ENCODE assay signal across 14 cellular contexts in genomic region chr5:125798311-125798710, GRCh38.
DNase-seq lines count a peak whose midpoint lies in the region; ATAC-seq and TF ChIP-seq lines count a peak whose summit lies in the region.
"Had no signal": no experiment of that assay in that cellular context is flagged by ENCODE, and none has a peak within 500 bp of the region (broad histone marks: within the 10 kb centered on the region; RNA-seq: fewer than 3 reads in every experiment).

No MANE protein-coding gene starts in this region.

- H2BK12ac ChIP-seq in H9 (ENCODE audit: insufficient read length, low read depth, low read length), result no peak overlapping the region

- no peak overlapping the region for H3K4me3 ChIP-seq in mammary epithelial cell (replicated peaks in 1 of 3; ENCODE audit: insufficient read depth in 1 of 3, low read depth in 2 of 3, low read length in 3 of 3)

- dilution Hi-C loops in mammary epithelial cell (cut with HindIII; ENCODE audit: low sequenced_read_pairs), result no loop called here

- no peak overlapping the region for H2BK15ac ChIP-seq in H9 (ENCODE audit: low read depth, low read length)

- no TSS peak for BruUV-seq in mammary epithelial cell (replicated peaks; lab: Mats Ljungman, UMichigan)

- no peak overlapping the region for H2BK120ac ChIP-seq in H9 (ENCODE audit: low read depth, low read length, poor library complexity, severe bottlenecking)

- H3K4me2 ChIP-seq in mammary epithelial cell (ENCODE audit: insufficient read depth, low read depth, low read length), result no peak overlapping the region
- H3K4me2 ChIP-seq in H9 (ENCODE audit: insufficient read depth, insufficient read length, low read length), result no peak overlapping the region

- H3K4me1 ChIP-seq in mammary epithelial cell (ENCODE audit: insufficient read depth, low read length), result no peaks in the 10 kb centered on the region
- H3K4me1 ChIP-seq in H9 (ENCODE audit: insufficient read depth, low read length), result peaks cover 2% of the 10 kb centered on the region; the same call in 1 of the 2 replicates

- TF ChIP-seq CTCF in mammary epithelial cell (conservative IDR thresholded peaks at IDR 0.05 in 1 of 2, IDR thresholded peaks at IDR 0.05 in 1 of 2; ENCODE audit: extremely low read depth in 1 of 2, insufficient read depth in 1 of 2, low read depth in 1 of 2, low read length in 2 of 2), result no peak
- TF ChIP-seq CTCF in H9 (conservative IDR thresholded peaks at IDR 0.05), result no peak

- H2BK5ac ChIP-seq in H9 (ENCODE audit: insufficient read length, low read length), result no peak overlapping the region

- peaks cover 0 to 2% (median 0%) of the 10 kb centered on the region in 3 experiments; a peak in 2 of 7 replicates for H3K36me3 Mint-ChIP-seq in H9 (ENCODE audit: insufficient read depth in 1 of 3, low read depth in 3 of 3)

- CTCF ChIA-PET in mammary epithelial cell (lab: Charles Lee; ENCODE audit: low non-redundant PET), result no interaction called here

- H2AFZ ChIP-seq in mammary epithelial cell (ENCODE audit: low read depth, low read length) (no peak overlapping the region), H9 (ENCODE audit: low read length) (no peak overlapping the region)

- in situ Hi-C loops in mammary epithelial cell (cut with MboI; ENCODE audit: low sequenced_read_pairs in 2 of 2), result no loop called here

- peaks cover 6 to 9% of the 10 kb centered on the region in 2 experiments for H3K4me1 Mint-ChIP-seq in H9
- H3K4me1 Mint-ChIP-seq: stimulated activated naive CD8-positive, alpha-beta T cell treated with anti-CD3 and anti-CD28 coated beads, Interleukin-15, amount 100 ng/mL, for 72 hours had no signal

- H2BK20ac ChIP-seq in H9 (ENCODE audit: low read depth, low read length, poor library complexity, severe bottlenecking), result no peak overlapping the region

- peaks cover 2 to 3% of the 10 kb centered on the region in 2 experiments; a peak in 2 of 5 replicates for H3K9me3 Mint-ChIP-seq in H9

- no peaks in the 10 kb centered on the region for H3K27me3 Mint-ChIP-seq in H9 (ENCODE audit: low read depth)
- H3K27me3 Mint-ChIP-seq: stimulated activated naive CD8-positive, alpha-beta T cell treated with anti-CD3 and anti-CD28 coated beads, Interleukin-15, amount 100 ng/mL, for 72 hours had no signal

- no peak overlapping the region for H3K9ac ChIP-seq in mammary epithelial cell (ENCODE audit: insufficient read depth, low read length)
- no peak overlapping the region for H3K9ac ChIP-seq in H9 (ENCODE audit: extremely low read depth, insufficient read length, low read length)

- H3K9me3 ChIP-seq in mammary epithelial cell (replicated peaks; ENCODE audit: insufficient read depth, low read length) (no peaks in the 10 kb centered on the region), H9 (ENCODE audit: control insufficient read depth, low read depth, low read length) (no peaks in the 10 kb centered on the region)

- no peak overlapping the region; a peak in 1 of 7 replicates for H3K27ac Mint-ChIP-seq in H9
- H3K27ac Mint-ChIP-seq: activated CD8-positive, alpha-beta T cell treated with anti-CD3 and anti-CD28 coated beads, Interleukin-2, amount 10 ng/mL, durations not matched to agents 7 days and 5 days; stimulated activated naive CD8-positive, alpha-beta T cell treated with anti-CD3 and anti-CD28 coated beads, Interleukin-15, amount 100 ng/mL, for 72 hours had no signal

- no peaks in the 10 kb centered on the region for H3K23me2 ChIP-seq in H9 (ENCODE audit: insufficient read length, low read depth, low read length, poor library complexity, severe bottlenecking)

- no peaks in the 10 kb centered on the region for H3K36me3 ChIP-seq in mammary epithelial cell (ENCODE audit: insufficient read depth, low read length)

- no peak overlapping the region for H3K14ac ChIP-seq in H9 (ENCODE audit: insufficient read depth, low read length)

- H3K27ac ChIP-seq in mammary epithelial cell (ENCODE audit: insufficient read depth, low read depth, low read length) (no peak overlapping the region), H9 (ENCODE audit: insufficient read length, low read depth, low read length) (no peak overlapping the region)

- H4K91ac ChIP-seq in H9 (ENCODE audit: insufficient read length, low read depth, low read length), result no peak overlapping the region

- no peaks in the 10 kb centered on the region for H3K79me1 ChIP-seq in H9 (ENCODE audit: insufficient read depth, low read depth, low read length, poor library complexity, severe bottlenecking)

- H4K8ac ChIP-seq in H9 (replicated peaks; ENCODE audit: insufficient read length, low read depth, low read length), result no peak overlapping the region

- ATAC-seq in HG02678 (IDR thresholded peaks at IDR 0.05; ENCODE audit: unreplicated experiment) (no peak), HG03108 (IDR thresholded peaks at IDR 0.05; ENCODE audit: unreplicated experiment) (no peak), GM21576 (IDR thresholded peaks at IDR 0.05; ENCODE audit: unreplicated experiment) (no peak)
- ATAC-seq: activated CD8-positive, alpha-beta T cell treated with anti-CD3 and anti-CD28 coated beads, Interleukin-2, amount 10 ng/mL, durations not matched to agents 7 days and 5 days; Right ventricle myocardium inferior; stimulated activated naive CD8-positive, alpha-beta T cell treated with anti-CD3 and anti-CD28 coated beads, Interleukin-15, amount 100 ng/mL, for 72 hours had no signal

- H4K20me1 ChIP-seq in mammary epithelial cell (ENCODE audit: insufficient read depth, low read length) (no peaks in the 10 kb centered on the region), H9 (ENCODE audit: control insufficient read depth, insufficient read depth, insufficient read length) (no peaks in the 10 kb centered on the region)

- intact Hi-C loops in mammary epithelial cell (cut with micrococcal nuclease), result no loop called here

- H3T11ph ChIP-seq in H9 (ENCODE audit: low read length), result no peak overlapping the region

- H3K27me3 ChIP-seq in mammary epithelial cell (ENCODE audit: insufficient read depth, low read length) (no peaks in the 10 kb centered on the region), H9 (ENCODE audit: insufficient read depth, low read length) (no peaks in the 10 kb centered on the region)

- H3K79me2 ChIP-seq in mammary epithelial cell (ENCODE audit: insufficient read depth, low read length) (no peaks in the 10 kb centered on the region), H9 (ENCODE audit: insufficient read depth, low read length) (no peaks in the 10 kb centered on the region)

- H3K4ac ChIP-seq in H9 (ENCODE audit: low read depth, low read length), result no peak overlapping the region

- no peak overlapping the region for H4K5ac ChIP-seq in H9 (ENCODE audit: insufficient read length, low read depth, low read length)

- no peak overlapping the region for H3K56ac ChIP-seq in H9 (ENCODE audit: insufficient read length, low read depth, low read length)

- no peak overlapping the region for H2AK5ac ChIP-seq in H9 (ENCODE audit: insufficient read length, low read length)

- DNase-seq in ELR (ENCODE audit: low read depth) (peak; percentile 19), LoVo (ENCODE audit: low spot score) (peak; percentile 49), mammary epithelial cell (peak; percentile 33), lung microvascular endothelial cell (ENCODE audit: low read depth in 2 of 2) (peak; percentile 22 to 53), H9 (no peak)
- DNase-seq: activated CD8-positive, alpha-beta T cell treated with anti-CD3 and anti-CD28 coated beads, Interleukin-2, amount 10 ng/mL, durations not matched to agents 7 days and 5 days; anterior cingulate cortex; head of caudate nucleus; NCI-H2029 treated with DMSO at 0.1 percent for 48 hours; stimulated activated naive CD8-positive, alpha-beta T cell treated with anti-CD3 and anti-CD28 coated beads, Interleukin-15, amount 100 ng/mL, for 72 hours had no signal

- H3K18ac ChIP-seq in H9 (ENCODE audit: insufficient read length, low read depth, low read length), result no peak overlapping the region

- no peak overlapping the region for H3K23ac ChIP-seq in H9 (ENCODE audit: insufficient read length, low read depth, low read length)

- H3K4me3 Mint-ChIP-seq in H9, result no peak overlapping the region
- H3K4me3 Mint-ChIP-seq: activated CD8-positive, alpha-beta T cell treated with anti-CD3 and anti-CD28 coated beads, Interleukin-2, amount 10 ng/mL, durations not matched to agents 7 days and 5 days; stimulated activated naive CD8-positive, alpha-beta T cell treated with anti-CD3 and anti-CD28 coated beads, Interleukin-15, amount 100 ng/mL, for 72 hours had no signal
